13 cellular contexts compared by ENCODE assay signal in genomic region chr22:40258463-40259046, GRCh38.
DNase-seq lines count a peak whose midpoint lies in the region; ATAC-seq, FAIRE-seq and TF ChIP-seq lines count a peak whose summit lies in the region.
"Had no signal": no experiment of that assay in that cellular context is flagged by ENCODE, and none has a peak within 500 bp of the region (broad histone marks: within the 10 kb centered on the region; RNA-seq: fewer than 3 reads in every experiment).

No MANE protein-coding gene starts in this region.

- H3K27me3 Mint-ChIP-seq in astrocyte (ENCODE audit: low read depth, unreplicated experiment), result no peaks in the 10 kb centered on the region
- H3K27me3 Mint-ChIP-seq in stimulated activated naive CD8-positive, alpha-beta T cell treated with anti-CD3 and anti-CD28 coated beads, Interleukin-15, Interleukin-2, amounts not matched to agents 100 ng/mL and 50 ng/mL, for 24 hours, result no peaks in the 10 kb centered on the region

- peaks cover 11% of the 10 kb centered on the region for H3K4me1 ChIP-seq in astrocyte (ENCODE audit: insufficient read depth, low read length)
- H3K4me1 ChIP-seq in right cardiac atrium (ENCODE audit: control insufficient read depth, insufficient read depth, low read length), result peaks cover 3% of the 10 kb centered on the region
- H3K4me1 ChIP-seq in HAP-1, result no peaks in the 10 kb centered on the region

- H3K36me3 Mint-ChIP-seq in astrocyte (ENCODE audit: low read depth, unreplicated experiment), result peaks cover 14% of the 10 kb centered on the region
- peaks cover 30% of the 10 kb centered on the region for H3K36me3 Mint-ChIP-seq in stimulated activated naive CD8-positive, alpha-beta T cell treated with anti-CD3 and anti-CD28 coated beads, Interleukin-15, Interleukin-2, amounts not matched to agents 100 ng/mL and 50 ng/mL, for 24 hours (ENCODE audit: low read depth)

- H2AFZ ChIP-seq in astrocyte (ENCODE audit: low read depth, low read length), result no peak overlapping the region

- WGBS in right cardiac atrium, result 61% methylated on average over 2 of the region's 2 CpGs

- H3K4me3 ChIP-seq in astrocyte (ENCODE audit: insufficient read depth, low read depth, low read length) (no peak overlapping the region), right cardiac atrium (ENCODE audit: low read length) (no peak overlapping the region), HAP-1 (no peak overlapping the region)

- peak; percentile 69 to 91 for ATAC-seq in activated CD4-positive, CD25-positive, alpha-beta regulatory T cell treated with anti-CD3 and anti-CD28 coated beads, Interleukin-2, amount 50 U/mL, for 24 hours
- ATAC-seq in right cardiac atrium, result peak; percentile 48 to 84

- no peak for FAIRE-seq in astrocyte (lab: Jason Lieb, UNC)

- no peak overlapping the region for H3K4me3 Mint-ChIP-seq in astrocyte (ENCODE audit: unreplicated experiment)
- peak overlapping the region; percentile 30 for H3K4me3 Mint-ChIP-seq in stimulated activated naive CD8-positive, alpha-beta T cell treated with anti-CD3 and anti-CD28 coated beads, Interleukin-15, Interleukin-2, amounts not matched to agents 100 ng/mL and 50 ng/mL, for 24 hours

- H3K27ac ChIP-seq in astrocyte (ENCODE audit: low read depth, low read length) (peak overlapping the region; percentile 25), right cardiac atrium (ENCODE audit: low read length) (peak overlapping the region; percentile 39)
- H3K27ac ChIP-seq: 22Rv1 had no signal

- peak overlapping the region; percentile 63 for H3K4me2 ChIP-seq in astrocyte (ENCODE audit: low read length)

- intact Hi-C loops in right cardiac atrium (cut with DNase I), result no loop called here

- no peaks in the 10 kb centered on the region for H3K27me3 ChIP-seq in astrocyte (ENCODE audit: insufficient read depth, low read length)
- no peaks in the 10 kb centered on the region for H3K27me3 ChIP-seq in right cardiac atrium (ENCODE audit: control insufficient read depth, insufficient read depth)
- no peaks in the 10 kb centered on the region for H3K27me3 ChIP-seq in HAP-1 (ENCODE audit: low read depth)

- H3K27ac Mint-ChIP-seq in astrocyte (ENCODE audit: unreplicated experiment), result no peak overlapping the region
- peak overlapping the region; percentile 85 for H3K27ac Mint-ChIP-seq in stimulated activated naive CD8-positive, alpha-beta T cell treated with anti-CD3 and anti-CD28 coated beads, Interleukin-15, Interleukin-2, amounts not matched to agents 100 ng/mL and 50 ng/mL, for 24 hours

- in situ Hi-C loops in HAP-1 (cut with MboI; ENCODE audit: low sequenced_read_pairs), result no loop called here

- no peak overlapping the region for H3K9ac ChIP-seq in astrocyte (ENCODE audit: low read length)

- H3K36me3 ChIP-seq in astrocyte (ENCODE audit: insufficient read depth, low read length), result peaks cover 5% of the 10 kb centered on the region
- peaks cover 10% of the 10 kb centered on the region for H3K36me3 ChIP-seq in HAP-1 (replicated peaks)

- H3K9me3 ChIP-seq in astrocyte (ENCODE audit: insufficient read depth, low read depth, low read length) (no peaks in the 10 kb centered on the region), right cardiac atrium (ENCODE audit: control insufficient read depth, low read length) (no peaks in the 10 kb centered on the region), HAP-1 (no peaks in the 10 kb centered on the region)

- no peak for DNase-seq in activated CD4-positive, CD25-positive, alpha-beta regulatory T cell (lab: John Stamatoyannopoulos, UW)
- DNase-seq in astrocyte (ENCODE audit: low read depth), result peak; percentile 32
- no peak for DNase-seq in right cardiac atrium
- no peak for DNase-seq in HAP-1 (ENCODE audit: low spot score in 2 of 2)
- no peak for DNase-seq in epidermal melanocyte (ENCODE audit: insufficient read length, low spot score)
- no peak for DNase-seq in AG08395 (ENCODE audit: low spot score)
- DNase-seq: activated effector memory CD4-positive, alpha-beta T cell treated with Interleukin-2 at 50 U/mL for 16 hours; left cardiac atrium; RPMI8226; stimulated activated CD4-positive, alpha-beta T cell treated with anti-CD3 and anti-CD28 coated beads, Interleukin-2, amount 100 ng/mL, for 48 hours had no signal

- TF ChIP-seq CTCF in astrocyte (IDR thresholded peaks at IDR 0.05; ENCODE audit: insufficient read depth, low read depth, low read length), result no peak

- peaks cover 14% of the 10 kb centered on the region for H3K79me2 ChIP-seq in astrocyte (ENCODE audit: insufficient read depth, low read length)

- peaks cover 10% of the 10 kb centered on the region for H3K4me1 Mint-ChIP-seq in astrocyte (ENCODE audit: low read depth, unreplicated experiment)
- H3K4me1 Mint-ChIP-seq in stimulated activated naive CD8-positive, alpha-beta T cell treated with anti-CD3 and anti-CD28 coated beads, Interleukin-15, Interleukin-2, amounts not matched to agents 100 ng/mL and 50 ng/mL, for 24 hours (ENCODE audit: low read depth), result peaks cover 60% of the 10 kb centered on the region

- no peaks in the 10 kb centered on the region for H3K9me3 Mint-ChIP-seq in astrocyte (ENCODE audit: unreplicated experiment)
- no peaks in the 10 kb centered on the region for H3K9me3 Mint-ChIP-seq in stimulated activated naive CD8-positive, alpha-beta T cell treated with anti-CD3 and anti-CD28 coated beads, Interleukin-15, Interleukin-2, amounts not matched to agents 100 ng/mL and 50 ng/mL, for 24 hours

- H4K20me1 ChIP-seq in astrocyte (ENCODE audit: insufficient read depth, low read length), result peaks cover 59% of the 10 kb centered on the region
